Comparison of ENCODE assay signal across 25 cellular contexts in genomic region chr20:4545526-4545925, GRCh38.
DNase-seq lines count a peak whose midpoint lies in the region; ATAC-seq and TF ChIP-seq lines count a peak whose summit lies in the region.
"Had no signal": no experiment of that assay in that cellular context is flagged by ENCODE, and none has a peak within 500 bp of the region (broad histone marks: within the 10 kb centered on the region; RNA-seq: fewer than 3 reads in every experiment).

No MANE protein-coding gene starts in this region.

- ATAC-seq in naive thymus-derived CD8-positive, alpha-beta T cell: no peak
- ATAC-seq: activated T-cell treated with anti-CD3 and anti-CD28 coated beads, Interleukin-2, amount 50 U/mL, for 4 hours; K562; T-helper 17 cell had no signal

- H3K36me3 ChIP-seq in brain microvascular endothelial cell (replicated peaks): no peaks in the 10 kb centered on the region
- H3K36me3 ChIP-seq: left ventricle myocardium inferior, upper lobe of left lung had no signal

- peaks cover 0 to 14% (median 5%) of the 10 kb centered on the region in 9 donors for H3K9me3 Mint-ChIP-seq in naive thymus-derived CD8-positive, alpha-beta T cell
- H3K9me3 Mint-ChIP-seq: central memory CD8-positive, alpha-beta T cell; immature natural killer cell had no signal

- no peaks in the 10 kb centered on the region for H3K27me3 ChIP-seq in brain microvascular endothelial cell (replicated peaks)
- H3K27me3 ChIP-seq: hepatocyte, upper lobe of left lung had no signal

- peaks cover 0 to 6% (median 0%) of the 10 kb centered on the region in 3 donors for H3K36me3 Mint-ChIP-seq in naive thymus-derived CD8-positive, alpha-beta T cell
- H3K36me3 Mint-ChIP-seq: immature natural killer cell had no signal

- no peak for TF ChIP-seq CTCF in brain microvascular endothelial cell (IDR thresholded peaks at IDR 0.05; ENCODE audit: low read depth, low read length, missing control alignments)

- peaks cover 13 to 65% (median 36%) of the 10 kb centered on the region in 5 donors for H3K27me3 Mint-ChIP-seq in naive thymus-derived CD8-positive, alpha-beta T cell

- POLR2A ChIA-PET in naive thymus-derived CD8-positive, alpha-beta T cell (lab: Charles Lee): no interaction called here

- DNase-seq in EH (ENCODE audit: low read depth) (peak; percentile 59), LHCN-M2 (ENCODE audit: low read depth) (peak; percentile 52), brain microvascular endothelial cell (peak; percentile 57), non-pigmented ciliary epithelial cell (ENCODE audit: low read depth) (peak; percentile 83), NCI-H1417 treated with DMSO at 0.1 percent for 48 hours (lab: John Stamatoyannopoulos, UW) (no peak), hepatic stellate cell (ENCODE audit: low spot score) (no peak)
- no peak for DNase-seq in naive thymus-derived CD8-positive, alpha-beta T cell
- DNase-seq in NK-92 treated with Interleukin-12 subunit alpha and Interleukin-12 subunit beta, amount 100 ng/mL, for 24 hours (lab: John Stamatoyannopoulos, UW): no peak
- DNase-seq: ACHN; activated naive CD4-positive, alpha-beta T cell treated with Interleukin-2 at 50 U/mL for 16 hours; activated T-cell treated with anti-CD3 and anti-CD28 coated beads, Interleukin-2, amount 50 U/mL, for 4 hours; amygdala; foreskin melanocyte; immature natural killer cell; left ventricle myocardium inferior; MV-4-11; NCI-H1694; NCI-H524 treated with DMSO at 0.1 percent for 48 hours; nucleus accumbens; T-helper 17 cell; upper lobe of left lung had no signal

- H3K4me3 Mint-ChIP-seq in naive thymus-derived CD8-positive, alpha-beta T cell: no peak overlapping the region
- H3K4me3 Mint-ChIP-seq: activated T-cell treated with anti-CD3 and anti-CD28 coated beads, Interleukin-2, amount 50 U/mL, for 4 hours; central memory CD8-positive, alpha-beta T cell; immature natural killer cell; T-helper 17 cell had no signal

- peak overlapping the region; percentile 89 for H3K27ac ChIP-seq in brain microvascular endothelial cell
- H3K27ac ChIP-seq: C4-2B, hepatocyte, left ventricle myocardium inferior, upper lobe of left lung had no signal

- H3K4me3 ChIP-seq in brain microvascular endothelial cell (ENCODE audit: low read depth, low read length): no peak overlapping the region
- H3K4me3 ChIP-seq: hepatocyte, K562, left ventricle myocardium inferior, upper lobe of left lung had no signal

- H3K4me1 Mint-ChIP-seq in naive thymus-derived CD8-positive, alpha-beta T cell: no peaks in the 10 kb centered on the region
- H3K4me1 Mint-ChIP-seq: central memory CD8-positive, alpha-beta T cell; immature natural killer cell; T-helper 17 cell had no signal

- in situ Hi-C loops in brain microvascular endothelial cell (cut with HindIII; ENCODE audit: low pct_ligation_motif_present, low sequenced_read_pairs): no loop called here

- no peak overlapping the region for H3K27ac Mint-ChIP-seq in naive thymus-derived CD8-positive, alpha-beta T cell
- H3K27ac Mint-ChIP-seq: immature natural killer cell, T-helper 17 cell had no signal

Comparison
In these comparisons a context has a peak if more than half of its experiments do, and no peak if none do; other contexts are left out.
1. DNase-seq: peak in EH (single experiment), LHCN-M2 (single experiment), brain microvascular endothelial cell (single experiment) and non-pigmented ciliary epithelial cell (single experiment); none in naive thymus-derived CD8-positive, alpha-beta T cell (0 of 10), NCI-H1417 treated with DMSO at 0.1 percent for 48 hours (single experiment), NK-92 treated with Interleukin-12 subunit alpha and Interleukin-12 subunit beta, amount 100 ng/mL, for 24 hours (single experiment) and hepatic stellate cell (single experiment).